Comparison of ENCODE assay signal across 15 cellular contexts in genomic region chr3:114333180-114333922, GRCh38. TPM values are rescaled to one million over a fixed set of nuclear protein-coding genes. Genes with fewer than 3 reads are reported as not detected.
DNase-seq lines count a peak whose midpoint lies in the region; ATAC-seq and TF ChIP-seq lines count a peak whose summit lies in the region.
"Had no signal": no experiment of that assay in that cellular context is flagged by ENCODE, and none has a peak within 500 bp of the region (broad histone marks: within the 10 kb centered on the region; RNA-seq: fewer than 3 reads in every experiment).

No MANE protein-coding gene starts in this region.

- H3K4me3 ChIP-seq in effector memory CD4-positive, alpha-beta T cell (ENCODE audit: insufficient read depth, low read depth, low read length, poor library complexity, severe bottlenecking): no peak overlapping the region
- no peak overlapping the region for H3K4me3 ChIP-seq in osteoblast (ENCODE audit: insufficient read depth, low read length)
- H3K4me3 ChIP-seq: hepatocyte, prostate gland had no signal

- H3K36me3 ChIP-seq in effector memory CD4-positive, alpha-beta T cell (ENCODE audit: control insufficient read depth, insufficient read depth, low read length): no peaks in the 10 kb centered on the region
- no peaks in the 10 kb centered on the region for H3K36me3 ChIP-seq in osteoblast (ENCODE audit: insufficient read depth, low read length)
- H3K36me3 ChIP-seq: prostate gland had no signal

- no peak for DNase-seq in activated CD4-positive, alpha-beta T cell treated with anti-CD3 and anti-CD28 coated beads, Interleukin-2, amount 10 ng/mL, durations not matched to agents 24 days and 14 days
- no peak for DNase-seq in activated CD4-positive, alpha-beta T cell treated with anti-CD3 and anti-CD28 coated beads, Interleukin-2, amount 50 U/mL, for 4 hours
- no peak for DNase-seq in T-cell
- DNase-seq in effector memory CD4-positive, alpha-beta T cell: no peak
- DNase-seq in stimulated activated effector memory CD8-positive, alpha-beta T cell treated with anti-CD3 and anti-CD28 coated beads, Interleukin-12 subunit alpha, Interleukin-12 subunit beta, amount 100 ng/mL, for 72 hours (ENCODE audit: low spot score in 2 of 2): no peak
- no peak for DNase-seq in NCI-H2227 treated with DMSO at 0.1 percent for 48 hours (lab: John Stamatoyannopoulos, UW)
- no peak for DNase-seq in osteoblast (ENCODE audit: insufficient read length, low spot score, missing footprints)
- DNase-seq: activated CD4-positive, alpha-beta T cell treated with anti-CD3 and anti-CD28 coated beads for 4 hours; aorta; mesenchymal stem cell; NCI-H524 had no signal

- H4K20me1 ChIP-seq in osteoblast (ENCODE audit: insufficient read depth, low read length): peaks cover 5% of the 10 kb centered on the region

- no peaks in the 10 kb centered on the region for H3K4me1 ChIP-seq in effector memory CD4-positive, alpha-beta T cell (ENCODE audit: control insufficient read depth, insufficient read depth, low read length, poor library complexity, severe bottlenecking)
- no peaks in the 10 kb centered on the region for H3K4me1 ChIP-seq in osteoblast (ENCODE audit: insufficient read depth, low read length)
- H3K4me1 ChIP-seq: prostate gland had no signal

- TF ChIP-seq CTCF in osteoblast (IDR thresholded peaks at IDR 0.05; ENCODE audit: extremely low read depth, low read depth, low read length): no peak

- H3K27ac Mint-ChIP-seq in activated CD4-positive, alpha-beta T cell treated with anti-CD3 and anti-CD28 coated beads, Interleukin-2, amount 10 ng/mL, durations not matched to agents 24 days and 14 days: peak overlapping the region; percentile 89
- H3K27ac Mint-ChIP-seq in T-cell: peak overlapping the region; percentile 65 to 86
- peak overlapping the region; percentile 92 for H3K27ac Mint-ChIP-seq in stimulated activated effector memory CD8-positive, alpha-beta T cell treated with anti-CD3 and anti-CD28 coated beads, Interleukin-12 subunit alpha, Interleukin-12 subunit beta, amount 100 ng/mL, for 72 hours

- no peaks in the 10 kb centered on the region for H3K27me3 ChIP-seq in effector memory CD4-positive, alpha-beta T cell (replicated peaks; ENCODE audit: control insufficient read depth, insufficient read depth, low read length, poor library complexity, severe bottlenecking)
- no peaks in the 10 kb centered on the region for H3K27me3 ChIP-seq in osteoblast (ENCODE audit: insufficient read depth, low read length)
- H3K27me3 ChIP-seq: hepatocyte had no signal

- H3K36me3 Mint-ChIP-seq in activated CD4-positive, alpha-beta T cell treated with anti-CD3 and anti-CD28 coated beads, Interleukin-2, amount 10 ng/mL, durations not matched to agents 24 days and 14 days (ENCODE audit: low read depth): peaks cover 6% of the 10 kb centered on the region
- peaks cover 37% of the 10 kb centered on the region for H3K36me3 Mint-ChIP-seq in T-cell
- peaks cover 13% of the 10 kb centered on the region for H3K36me3 Mint-ChIP-seq in stimulated activated effector memory CD8-positive, alpha-beta T cell treated with anti-CD3 and anti-CD28 coated beads, Interleukin-12 subunit alpha, Interleukin-12 subunit beta, amount 100 ng/mL, for 72 hours

- no peak overlapping the region for H3K4me2 ChIP-seq in osteoblast (ENCODE audit: insufficient read depth, low read length)
- H3K4me2 ChIP-seq: hepatocyte had no signal

- POLR2A ChIA-PET in T-cell (lab: Charles Lee): no interaction called here

- no peaks in the 10 kb centered on the region for H3K27me3 Mint-ChIP-seq in activated CD4-positive, alpha-beta T cell treated with anti-CD3 and anti-CD28 coated beads, Interleukin-2, amount 10 ng/mL, durations not matched to agents 24 days and 14 days
- H3K27me3 Mint-ChIP-seq in T-cell: no peaks in the 10 kb centered on the region

- H2AFZ ChIP-seq in osteoblast (ENCODE audit: low read length): no peak overlapping the region
- H2AFZ ChIP-seq: hepatocyte had no signal

- H3K79me2 ChIP-seq in osteoblast (ENCODE audit: insufficient read depth, low read length): no peaks in the 10 kb centered on the region
- H3K79me2 ChIP-seq: hepatocyte had no signal

- H3K9me3 Mint-ChIP-seq in activated CD4-positive, alpha-beta T cell treated with anti-CD3 and anti-CD28 coated beads, Interleukin-2, amount 10 ng/mL, durations not matched to agents 24 days and 14 days: peaks cover 11% of the 10 kb centered on the region
- H3K9me3 Mint-ChIP-seq in T-cell: no peaks in the 10 kb centered on the region
- H3K9me3 Mint-ChIP-seq in stimulated activated effector memory CD8-positive, alpha-beta T cell treated with anti-CD3 and anti-CD28 coated beads, Interleukin-12 subunit alpha, Interleukin-12 subunit beta, amount 100 ng/mL, for 72 hours: peaks cover 2% of the 10 kb centered on the region

- ATAC-seq in T-cell (replicated peaks in 1 of 4) (peak in 1 of 4 experiments; percentile 20), GM21423 (IDR thresholded peaks at IDR 0.05; ENCODE audit: unreplicated experiment) (no peak)
- ATAC-seq in stimulated activated effector memory CD8-positive, alpha-beta T cell treated with anti-CD3 and anti-CD28 coated beads, Interleukin-12 subunit alpha, Interleukin-12 subunit beta, amount 100 ng/mL, for 72 hours: peak; percentile 34

- H3K4me3 Mint-ChIP-seq in activated CD4-positive, alpha-beta T cell treated with anti-CD3 and anti-CD28 coated beads, Interleukin-2, amount 10 ng/mL, durations not matched to agents 24 days and 14 days: no peak overlapping the region
- no peak overlapping the region for H3K4me3 Mint-ChIP-seq in T-cell
- H3K4me3 Mint-ChIP-seq in stimulated activated effector memory CD8-positive, alpha-beta T cell treated with anti-CD3 and anti-CD28 coated beads, Interleukin-12 subunit alpha, Interleukin-12 subunit beta, amount 100 ng/mL, for 72 hours: peak overlapping the region; percentile 51

- peak overlapping the region; percentile 18 for H3K27ac ChIP-seq in effector memory CD4-positive, alpha-beta T cell (ENCODE audit: insufficient read depth, low read length, poor library complexity, severe bottlenecking)
- no peak overlapping the region for H3K27ac ChIP-seq in osteoblast (ENCODE audit: low read depth, low read length)
- H3K27ac ChIP-seq: hepatocyte, prostate gland had no signal

- no peaks in the 10 kb centered on the region for H3K9me3 ChIP-seq in effector memory CD4-positive, alpha-beta T cell (ENCODE audit: control insufficient read depth, low read length)
- H3K9me3 ChIP-seq in osteoblast (ENCODE audit: low read depth, low read length): no peaks in the 10 kb centered on the region
- H3K9me3 ChIP-seq: prostate gland had no signal

- H3K4me1 Mint-ChIP-seq in activated CD4-positive, alpha-beta T cell treated with anti-CD3 and anti-CD28 coated beads, Interleukin-2, amount 10 ng/mL, durations not matched to agents 24 days and 14 days: peaks cover 43% of the 10 kb centered on the region
- H3K4me1 Mint-ChIP-seq in T-cell: peaks cover 35 to 77% (median 70%) of the 10 kb centered on the region in 3 donors
- H3K4me1 Mint-ChIP-seq in stimulated activated effector memory CD8-positive, alpha-beta T cell treated with anti-CD3 and anti-CD28 coated beads, Interleukin-12 subunit alpha, Interleukin-12 subunit beta, amount 100 ng/mL, for 72 hours: peaks cover 79% of the 10 kb centered on the region

- CTCF ChIA-PET in T-cell (lab: Charles Lee): interaction anchor here in 1 of 2 donors (1.8 kb wide), 1 partner anchor 42 kb away, joined by 5 read pairs; no protein-coding TSS in a partner anchor

- intact Hi-C loops in activated CD4-positive, alpha-beta T cell treated with anti-CD3 and anti-CD28 coated beads, Interleukin-2, amount 10 ng/mL, durations not matched to agents 24 days and 14 days (cut with micrococcal nuclease): no loop called here

RNA-seq across cellular contexts. Expression of gene TIGIT, which starts 39.5 kb away (rescaled TPM):
- total RNA-seq in activated CD4-positive, alpha-beta T cell treated with anti-CD3 and anti-CD28 coated beads, Interleukin-2, amount 10 ng/mL, durations not matched to agents 24 days and 14 days: 2.5 and 4.7 TPM in 2 replicates
- total RNA-seq in T-cell: 10 to 100 TPM; 21.2 to 48.1 (median 39.9) TPM
- total RNA-seq in osteoblast: not detected in 2 replicates
- total RNA-seq: hepatocyte, SK-MEL-5 had no signal
